Comparison of ENCODE assay signal across 1 cellular context in the genomic region with DNA sequence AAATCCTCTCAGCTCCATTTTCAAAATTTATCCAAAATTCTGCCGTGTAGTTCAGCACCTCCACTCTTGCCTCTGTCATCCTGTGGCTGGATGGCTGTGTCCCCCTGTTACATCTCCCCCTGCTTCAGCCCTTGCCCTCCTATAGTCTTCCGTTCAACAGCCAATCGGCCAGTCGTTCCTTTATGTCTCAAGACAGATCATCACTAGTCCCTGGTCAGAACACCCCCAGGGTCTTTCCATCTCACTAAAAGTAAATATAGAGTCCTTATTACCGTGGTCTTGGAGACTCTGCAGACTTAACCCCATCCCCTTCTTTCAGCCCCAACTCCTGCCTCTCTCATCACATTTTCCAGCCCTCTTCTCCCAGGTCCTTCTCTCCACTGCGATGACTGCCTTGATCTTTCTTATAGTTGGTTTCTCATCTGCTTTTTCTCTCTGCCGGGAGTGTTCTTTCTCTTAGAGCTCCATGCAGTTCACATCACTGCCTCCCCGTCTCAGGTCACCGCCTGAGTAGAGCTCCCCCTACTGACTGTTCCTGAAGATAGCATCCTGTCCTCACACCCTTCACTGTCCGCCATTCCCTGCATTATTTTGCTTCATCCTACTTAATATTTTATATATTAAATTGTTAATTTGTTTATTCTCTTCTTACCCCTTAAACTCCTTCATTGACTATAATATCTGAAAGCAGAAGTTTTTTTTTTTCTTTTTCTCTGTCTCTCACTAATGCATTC.
TF ChIP-seq lines count a peak whose summit lies in the region.

No MANE protein-coding gene starts in this region.

TF ChIP-seq in K562, 482 proteins besides CTCF, POLR2A, EP300 and RAD21 (continued from another document):
- TF ChIP-seq, protein P1, sequence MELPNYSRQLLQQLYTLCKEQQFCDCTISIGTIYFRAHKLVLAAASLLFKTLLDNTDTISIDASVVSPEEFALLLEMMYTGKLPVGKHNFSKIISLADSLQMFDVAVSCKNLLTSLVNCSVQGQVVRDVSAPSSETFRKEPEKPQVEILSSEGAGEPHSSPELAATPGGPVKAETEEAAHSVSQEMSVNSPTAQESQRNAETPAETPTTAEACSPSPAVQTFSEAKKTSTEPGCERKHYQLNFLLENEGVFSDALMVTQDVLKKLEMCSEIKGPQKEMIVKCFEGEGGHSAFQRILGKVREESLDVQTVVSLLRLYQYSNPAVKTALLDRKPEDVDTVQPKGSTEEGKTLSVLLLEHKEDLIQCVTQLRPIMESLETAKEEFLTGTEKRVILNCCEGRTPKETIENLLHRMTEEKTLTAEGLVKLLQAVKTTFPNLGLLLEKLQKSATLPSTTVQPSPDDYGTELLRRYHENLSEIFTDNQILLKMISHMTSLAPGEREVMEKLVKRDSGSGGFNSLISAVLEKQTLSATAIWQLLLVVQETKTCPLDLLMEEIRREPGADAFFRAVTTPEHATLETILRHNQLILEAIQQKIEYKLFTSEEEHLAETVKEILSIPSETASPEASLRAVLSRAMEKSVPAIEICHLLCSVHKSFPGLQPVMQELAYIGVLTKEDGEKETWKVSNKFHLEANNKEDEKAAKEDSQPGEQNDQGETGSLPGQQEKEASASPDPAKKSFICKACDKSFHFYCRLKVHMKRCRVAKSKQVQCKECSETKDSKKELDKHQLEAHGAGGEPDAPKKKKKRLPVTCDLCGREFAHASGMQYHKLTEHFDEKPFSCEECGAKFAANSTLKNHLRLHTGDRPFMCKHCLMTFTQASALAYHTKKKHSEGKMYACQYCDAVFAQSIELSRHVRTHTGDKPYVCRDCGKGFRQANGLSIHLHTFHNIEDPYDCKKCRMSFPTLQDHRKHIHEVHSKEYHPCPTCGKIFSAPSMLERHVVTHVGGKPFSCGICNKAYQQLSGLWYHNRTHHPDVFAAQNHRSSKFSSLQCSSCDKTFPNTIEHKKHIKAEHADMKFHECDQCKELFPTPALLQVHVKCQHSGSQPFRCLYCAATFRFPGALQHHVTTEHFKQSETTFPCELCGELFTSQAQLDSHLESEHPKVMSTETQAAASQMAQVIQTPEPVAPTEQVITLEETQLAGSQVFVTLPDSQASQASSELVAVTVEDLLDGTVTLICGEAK (IDR thresholded peaks at IDR 0.05), result no peak
- TF ChIP-seq, protein P1 (CRISPR knock-in tag; IDR thresholded peaks at IDR 0.05), result no peak
- TF ChIP-seq, protein P2, sequence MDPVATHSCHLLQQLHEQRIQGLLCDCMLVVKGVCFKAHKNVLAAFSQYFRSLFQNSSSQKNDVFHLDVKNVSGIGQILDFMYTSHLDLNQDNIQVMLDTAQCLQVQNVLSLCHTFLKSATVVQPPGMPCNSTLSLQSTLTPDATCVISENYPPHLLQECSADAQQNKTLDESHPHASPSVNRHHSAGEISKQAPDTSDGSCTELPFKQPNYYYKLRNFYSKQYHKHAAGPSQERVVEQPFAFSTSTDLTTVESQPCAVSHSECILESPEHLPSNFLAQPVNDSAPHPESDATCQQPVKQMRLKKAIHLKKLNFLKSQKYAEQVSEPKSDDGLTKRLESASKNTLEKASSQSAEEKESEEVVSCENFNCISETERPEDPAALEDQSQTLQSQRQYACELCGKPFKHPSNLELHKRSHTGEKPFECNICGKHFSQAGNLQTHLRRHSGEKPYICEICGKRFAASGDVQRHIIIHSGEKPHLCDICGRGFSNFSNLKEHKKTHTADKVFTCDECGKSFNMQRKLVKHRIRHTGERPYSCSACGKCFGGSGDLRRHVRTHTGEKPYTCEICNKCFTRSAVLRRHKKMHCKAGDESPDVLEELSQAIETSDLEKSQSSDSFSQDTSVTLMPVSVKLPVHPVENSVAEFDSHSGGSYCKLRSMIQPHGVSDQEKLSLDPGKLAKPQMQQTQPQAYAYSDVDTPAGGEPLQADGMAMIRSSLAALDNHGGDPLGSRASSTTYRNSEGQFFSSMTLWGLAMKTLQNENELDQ (CRISPR knock-in tag; IDR thresholded peaks at IDR 0.05; ENCODE audit: borderline replicate concordance), result no peak
- no peak for TF ChIP-seq E2F3 (CRISPR knock-in tag; IDR thresholded peaks at IDR 0.05)
- TF ChIP-seq, protein P3, sequence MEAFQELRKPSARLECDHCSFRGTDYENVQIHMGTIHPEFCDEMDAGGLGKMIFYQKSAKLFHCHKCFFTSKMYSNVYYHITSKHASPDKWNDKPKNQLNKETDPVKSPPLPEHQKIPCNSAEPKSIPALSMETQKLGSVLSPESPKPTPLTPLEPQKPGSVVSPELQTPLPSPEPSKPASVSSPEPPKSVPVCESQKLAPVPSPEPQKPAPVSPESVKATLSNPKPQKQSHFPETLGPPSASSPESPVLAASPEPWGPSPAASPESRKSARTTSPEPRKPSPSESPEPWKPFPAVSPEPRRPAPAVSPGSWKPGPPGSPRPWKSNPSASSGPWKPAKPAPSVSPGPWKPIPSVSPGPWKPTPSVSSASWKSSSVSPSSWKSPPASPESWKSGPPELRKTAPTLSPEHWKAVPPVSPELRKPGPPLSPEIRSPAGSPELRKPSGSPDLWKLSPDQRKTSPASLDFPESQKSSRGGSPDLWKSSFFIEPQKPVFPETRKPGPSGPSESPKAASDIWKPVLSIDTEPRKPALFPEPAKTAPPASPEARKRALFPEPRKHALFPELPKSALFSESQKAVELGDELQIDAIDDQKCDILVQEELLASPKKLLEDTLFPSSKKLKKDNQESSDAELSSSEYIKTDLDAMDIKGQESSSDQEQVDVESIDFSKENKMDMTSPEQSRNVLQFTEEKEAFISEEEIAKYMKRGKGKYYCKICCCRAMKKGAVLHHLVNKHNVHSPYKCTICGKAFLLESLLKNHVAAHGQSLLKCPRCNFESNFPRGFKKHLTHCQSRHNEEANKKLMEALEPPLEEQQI (IDR thresholded peaks at IDR 0.05), result no peak
- TF ChIP-seq SETDB1 (IDR thresholded peaks at IDR 0.05; ENCODE audit: low read length), result no peak
- TF ChIP-seq ZNF507 (tag; conservative IDR thresholded peaks at IDR 0.05), result no peak
- no peak for TF ChIP-seq HNRNPH1 (optimal IDR thresholded peaks at IDR 0.05; ENCODE audit: low read depth, low read length)
- no peak for TF ChIP-seq WHSC1 (IDR thresholded peaks at IDR 0.05; ENCODE audit: low read length)
- TF ChIP-seq, protein P4, sequence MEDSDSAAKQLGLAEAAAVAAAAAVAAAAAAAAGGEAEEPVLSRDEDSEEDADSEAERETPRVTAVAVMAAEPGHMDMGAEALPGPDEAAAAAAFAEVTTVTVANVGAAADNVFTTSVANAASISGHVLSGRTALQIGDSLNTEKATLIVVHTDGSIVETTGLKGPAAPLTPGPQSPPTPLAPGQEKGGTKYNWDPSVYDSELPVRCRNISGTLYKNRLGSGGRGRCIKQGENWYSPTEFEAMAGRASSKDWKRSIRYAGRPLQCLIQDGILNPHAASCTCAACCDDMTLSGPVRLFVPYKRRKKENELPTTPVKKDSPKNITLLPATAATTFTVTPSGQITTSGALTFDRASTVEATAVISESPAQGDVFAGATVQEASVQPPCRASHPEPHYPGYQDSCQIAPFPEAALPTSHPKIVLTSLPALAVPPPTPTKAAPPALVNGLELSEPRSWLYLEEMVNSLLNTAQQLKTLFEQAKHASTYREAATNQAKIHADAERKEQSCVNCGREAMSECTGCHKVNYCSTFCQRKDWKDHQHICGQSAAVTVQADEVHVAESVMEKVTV (CRISPR knock-in tag; IDR thresholded peaks at IDR 0.05), result no peak
- no peak for TF ChIP-seq KLF1 (tag; IDR thresholded peaks at IDR 0.05)
- no peak for TF ChIP-seq ZNF384 (IDR thresholded peaks at IDR 0.05; ENCODE audit: low read depth, low read length)
- no peak for TF ChIP-seq ZNF696 (CRISPR knock-in tag; conservative IDR thresholded peaks at IDR 0.05)
- TF ChIP-seq, protein P5, sequence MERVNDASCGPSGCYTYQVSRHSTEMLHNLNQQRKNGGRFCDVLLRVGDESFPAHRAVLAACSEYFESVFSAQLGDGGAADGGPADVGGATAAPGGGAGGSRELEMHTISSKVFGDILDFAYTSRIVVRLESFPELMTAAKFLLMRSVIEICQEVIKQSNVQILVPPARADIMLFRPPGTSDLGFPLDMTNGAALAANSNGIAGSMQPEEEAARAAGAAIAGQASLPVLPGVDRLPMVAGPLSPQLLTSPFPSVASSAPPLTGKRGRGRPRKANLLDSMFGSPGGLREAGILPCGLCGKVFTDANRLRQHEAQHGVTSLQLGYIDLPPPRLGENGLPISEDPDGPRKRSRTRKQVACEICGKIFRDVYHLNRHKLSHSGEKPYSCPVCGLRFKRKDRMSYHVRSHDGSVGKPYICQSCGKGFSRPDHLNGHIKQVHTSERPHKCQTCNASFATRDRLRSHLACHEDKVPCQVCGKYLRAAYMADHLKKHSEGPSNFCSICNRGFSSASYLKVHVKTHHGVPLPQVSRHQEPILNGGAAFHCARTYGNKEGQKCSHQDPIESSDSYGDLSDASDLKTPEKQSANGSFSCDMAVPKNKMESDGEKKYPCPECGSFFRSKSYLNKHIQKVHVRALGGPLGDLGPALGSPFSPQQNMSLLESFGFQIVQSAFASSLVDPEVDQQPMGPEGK (CRISPR knock-in tag; IDR thresholded peaks at IDR 0.05; ENCODE audit: borderline replicate concordance), result no peak
- TF ChIP-seq, protein P6, sequence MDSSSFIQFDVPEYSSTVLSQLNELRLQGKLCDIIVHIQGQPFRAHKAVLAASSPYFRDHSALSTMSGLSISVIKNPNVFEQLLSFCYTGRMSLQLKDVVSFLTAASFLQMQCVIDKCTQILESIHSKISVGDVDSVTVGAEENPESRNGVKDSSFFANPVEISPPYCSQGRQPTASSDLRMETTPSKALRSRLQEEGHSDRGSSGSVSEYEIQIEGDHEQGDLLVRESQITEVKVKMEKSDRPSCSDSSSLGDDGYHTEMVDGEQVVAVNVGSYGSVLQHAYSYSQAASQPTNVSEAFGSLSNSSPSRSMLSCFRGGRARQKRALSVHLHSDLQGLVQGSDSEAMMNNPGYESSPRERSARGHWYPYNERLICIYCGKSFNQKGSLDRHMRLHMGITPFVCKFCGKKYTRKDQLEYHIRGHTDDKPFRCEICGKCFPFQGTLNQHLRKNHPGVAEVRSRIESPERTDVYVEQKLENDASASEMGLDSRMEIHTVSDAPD (CRISPR knock-in tag; IDR thresholded peaks at IDR 0.05), result no peak
- no peak for TF ChIP-seq PHF20 (IDR thresholded peaks at IDR 0.05; ENCODE audit: partially characterized antibody)
- no peak for TF ChIP-seq SRSF3 (IDR thresholded peaks at IDR 0.05; ENCODE audit: insufficient read depth, low read length)
